Comparison of ENCODE assay signal across 13 cellular contexts in the genomic region with DNA sequence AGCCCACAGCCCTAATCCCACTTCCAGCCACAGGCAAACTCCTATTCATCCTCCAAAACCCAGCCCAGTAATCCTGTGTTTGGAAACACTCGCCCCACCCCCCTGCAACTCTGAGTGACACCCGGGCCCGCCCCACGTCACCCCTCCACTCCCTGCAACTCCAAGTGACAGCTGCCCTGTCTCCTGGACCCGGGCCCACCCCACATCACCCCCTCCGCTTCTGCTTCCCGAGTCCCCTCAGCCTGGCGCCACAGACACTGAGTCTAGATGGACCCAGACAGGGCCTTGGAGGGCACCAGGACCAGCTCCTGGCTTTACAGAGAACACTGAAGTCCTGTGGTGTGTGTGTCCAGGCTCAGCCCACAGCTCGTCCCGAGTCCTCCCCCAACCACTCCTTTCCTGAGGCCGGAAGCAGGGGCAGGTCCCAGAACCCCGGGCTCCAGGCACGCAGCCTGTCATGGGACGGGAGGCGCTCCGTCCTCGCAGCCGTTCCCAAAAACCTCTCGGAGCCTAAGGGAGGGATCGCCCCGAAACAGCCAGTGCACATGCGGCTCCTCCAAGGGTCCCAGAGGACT. TPM values are rescaled to one million over a fixed set of nuclear protein-coding genes. Genes with fewer than 3 reads are reported as not detected.
DNase-seq lines count a peak whose midpoint lies in the region; ATAC-seq, FAIRE-seq and TF ChIP-seq lines count a peak whose summit lies in the region.
"Had no signal": no experiment of that assay in that cellular context is flagged by ENCODE, and none has a peak within 500 bp of the region (broad histone marks: within the 10 kb centered on the region; RNA-seq: fewer than 3 reads in every experiment).

No MANE protein-coding gene starts in this region.

- WGBS in sigmoid colon, 2 donors = 46 to 86% methylated on average over 22 of the region's 22 CpGs

- H3K36me3 Mint-ChIP-seq in GM23338 (ENCODE audit: low read depth) = no peaks in the 10 kb centered on the region; the same call in 2 of the 3 replicates
- H3K36me3 Mint-ChIP-seq: activated CD8-positive, alpha-beta memory T cell treated with anti-CD3 and anti-CD28 coated beads, Interleukin-2, amount 10 ng/mL, durations not matched to agents 7 days and 5 days had no signal

- H3K4me3 Mint-ChIP-seq in GM23338 = no peak overlapping the region
- H3K4me3 Mint-ChIP-seq: activated CD8-positive, alpha-beta memory T cell treated with anti-CD3 and anti-CD28 coated beads, Interleukin-2, amount 10 ng/mL, durations not matched to agents 7 days and 5 days had no signal

- H3K27me3 Mint-ChIP-seq in GM23338 (ENCODE audit: insufficient read depth, low read depth, poor library complexity) = peaks cover 8% of the 10 kb centered on the region
- H3K27me3 Mint-ChIP-seq: activated CD8-positive, alpha-beta memory T cell treated with anti-CD3 and anti-CD28 coated beads, Interleukin-2, amount 10 ng/mL, durations not matched to agents 7 days and 5 days had no signal

- no peak for ATAC-seq in GM23338
- no peak for ATAC-seq in GM18861 (IDR thresholded peaks at IDR 0.05; ENCODE audit: unreplicated experiment)
- no peak for ATAC-seq in HG03378 (IDR thresholded peaks at IDR 0.05; ENCODE audit: unreplicated experiment)
- ATAC-seq in HG03280 (IDR thresholded peaks at IDR 0.05; ENCODE audit: unreplicated experiment) = no peak
- ATAC-seq: activated CD8-positive, alpha-beta memory T cell treated with anti-CD3 and anti-CD28 coated beads, Interleukin-2, amount 10 ng/mL, durations not matched to agents 7 days and 5 days had no signal

- H2AFZ ChIP-seq in GM23338 (no peak overlapping the region), keratinocyte (ENCODE audit: control insufficient read depth, low read length) (no peak overlapping the region)

- H3K9me1 ChIP-seq in keratinocyte (ENCODE audit: control insufficient read depth, extremely low read depth, insufficient read depth, low read length) = no peaks in the 10 kb centered on the region

- no peak for FAIRE-seq in keratinocyte (lab: Jason Lieb, UNC)
- FAIRE-seq: GM18507 had no signal

- TF ChIP-seq CTCF in GM23338 (conservative IDR thresholded peaks at IDR 0.05; ENCODE audit: low read depth in 2 of 2) (no peak), cardiac fibroblast (IDR thresholded peaks at IDR 0.05; ENCODE audit: low read depth, low read length) (no peak), keratinocyte (optimal IDR thresholded peaks at IDR 0.05 in 1 of 3, IDR thresholded peaks at IDR 0.05 in 1 of 3, conservative IDR thresholded peaks at IDR 0.05 in 1 of 3; ENCODE audit: extremely low read depth in 1 of 3, insufficient read depth in 2 of 3, low read length in 3 of 3) (no peak), sigmoid colon (IDR thresholded peaks at IDR 0.05) (no peak)

- H3K27ac ChIP-seq in GM23338 (ENCODE audit: low read depth) = no peak overlapping the region
- peak overlapping the region; percentile 36 for H3K27ac ChIP-seq in keratinocyte (ENCODE audit: control insufficient read depth, insufficient read depth, low read length)
- H3K27ac ChIP-seq in sigmoid colon = peak overlapping the region in 3 of 4 donors; percentile 14 to 44 (median 14)

- H3K36me3 ChIP-seq in GM23338 (ENCODE audit: insufficient read depth) = no peaks in the 10 kb centered on the region
- H3K36me3 ChIP-seq in keratinocyte (ENCODE audit: control insufficient read depth in 2 of 2, extremely low read depth in 1 of 2, insufficient read depth in 2 of 2, low read length in 2 of 2) = peaks cover 8 to 15% of the 10 kb centered on the region in 2 experiments
- H3K36me3 ChIP-seq in sigmoid colon = peaks cover 0 to 6% (median 0%) of the 10 kb centered on the region in 4 donors

- H3K9me3 Mint-ChIP-seq in GM23338 = no peaks in the 10 kb centered on the region

- dilution Hi-C loops in keratinocyte (cut with MboI; ENCODE audit: extremely low pct_ligation_motif_present, low sequenced_read_pairs) = no loop called here

- H3K9me3 ChIP-seq in keratinocyte (ENCODE audit: control insufficient read depth, low read depth, low read length) (no peaks in the 10 kb centered on the region), sigmoid colon (no peaks in the 10 kb centered on the region)

- TF ChIP-seq EP300 in sigmoid colon (IDR thresholded peaks at IDR 0.05) = no peak

- H3K4me2 ChIP-seq in GM23338 (no peak overlapping the region), keratinocyte (ENCODE audit: control insufficient read depth, extremely low read depth, insufficient read depth, low read depth, low read length) (peak overlapping the region; percentile 82)

- peaks cover 10% of the 10 kb centered on the region for H3F3A ChIP-seq in GM23338 (replicated peaks; ENCODE audit: low read depth)

- DNase-seq in GM23338 (ENCODE audit: low spot score) (no peak), cardiac fibroblast (ENCODE audit: low read depth in 2 of 2) (peak; percentile 50 to 60), keratinocyte (ENCODE audit: low read depth, low spot score) (no peak), sigmoid colon (no peak), putamen (ENCODE audit: low spot score) (no peak)
- DNase-seq: activated CD8-positive, alpha-beta memory T cell treated with anti-CD3 and anti-CD28 coated beads, Interleukin-2, amount 10 ng/mL, durations not matched to agents 7 days and 5 days; EL; NCI-H226 had no signal

- peak overlapping the region; percentile 58 for H3K9ac ChIP-seq in keratinocyte (ENCODE audit: control insufficient read depth, extremely low read depth, insufficient read depth, low read length)

- no peaks in the 10 kb centered on the region for H3K27me3 ChIP-seq in GM23338 (ENCODE audit: insufficient read depth)
- H3K27me3 ChIP-seq in keratinocyte (ENCODE audit: control insufficient read depth, extremely low read depth, insufficient read depth, low read length) = no peaks in the 10 kb centered on the region
- H3K27me3 ChIP-seq in sigmoid colon = no peaks in the 10 kb centered on the region

- no peak overlapping the region for H3K4me3 ChIP-seq in GM23338
- peak overlapping the region; percentile 6 to 43 for H3K4me3 ChIP-seq in cardiac fibroblast (replicated peaks in 1 of 2; ENCODE audit: low read depth in 2 of 2, low read length in 2 of 2)
- H3K4me3 ChIP-seq in keratinocyte (ENCODE audit: control insufficient read depth in 2 of 3, extremely low read depth in 1 of 3, insufficient read depth in 2 of 3, low read depth in 1 of 3, low read length in 3 of 3) = peak overlapping the region; percentile 6 to 46 (median 9)
- peak overlapping the region in 2 of 4 donors; percentile 3 to 14 for H3K4me3 ChIP-seq in sigmoid colon
- H3K4me3 ChIP-seq: skin epidermis had no signal

- intact Hi-C loops in sigmoid colon (cut with DNase I) = no loop called here

- H3K79me2 ChIP-seq in GM23338 (replicated peaks; ENCODE audit: insufficient read depth) (peaks cover 94% of the 10 kb centered on the region), keratinocyte (ENCODE audit: control insufficient read depth, insufficient read depth, low read length) (peaks cover 91% of the 10 kb centered on the region)

- peak overlapping the region; percentile 28; the same call in 1 of the 2 replicates for H3K27ac Mint-ChIP-seq in GM23338

- TF ChIP-seq POLR2A in sigmoid colon (IDR thresholded peaks at IDR 0.05) = no peak

- no peaks in the 10 kb centered on the region for H3K9me2 ChIP-seq in GM23338 (ENCODE audit: insufficient read depth)

- peaks cover 23% of the 10 kb centered on the region for H4K20me1 ChIP-seq in GM23338 (replicated peaks; ENCODE audit: insufficient read depth)
- H4K20me1 ChIP-seq in keratinocyte (ENCODE audit: control insufficient read depth, extremely low read depth, insufficient read depth, low read length) = peaks cover 38% of the 10 kb centered on the region

- peaks cover 9% of the 10 kb centered on the region for H3K4me1 Mint-ChIP-seq in GM23338

- H3K4me1 ChIP-seq in GM23338 (ENCODE audit: insufficient read depth) (no peaks in the 10 kb centered on the region; the same call in 1 of the 2 replicates), keratinocyte (ENCODE audit: control insufficient read depth, extremely low read depth, insufficient read depth, low read length) (peaks cover 47% of the 10 kb centered on the region), sigmoid colon (peaks cover 0 to 65% (median 58%) of the 10 kb centered on the region in 4 donors)

RNA-seq across cellular contexts. Expression of a gene that starts 7.7 kb away (rescaled TPM):
- 28.4 and 90.1 TPM in 2 replicates for total RNA-seq in GM23338 (2014; rRNA removed; shearing (Covaris generic))
- polyA plus RNA-seq in GM23338 (2016; fragmentation: Nextera tagmentation; extraction: Ambion mirVana) (20.2 and 23.5 TPM in 2 replicates), keratinocyte (6.1 to 18.6 TPM (median 9.1 TPM) in 3 replicates), sigmoid colon (10 to 100 TPM in 2 of 3 donors, 1 to 10 TPM in 1; 9.0 to 34.6 (median 11.1) TPM)
- polyA plus RNA-seq in keratinocyte (2011; ENCODE audit: low read depth) = 15.3 TPM
- 8.0 and 14.2 TPM in 2 replicates for polyA plus RNA-seq in keratinocyte (2011; cell fraction: cytosol; rRNA removed)
- polyA plus RNA-seq in keratinocyte (2011; cell fraction: nucleus; rRNA removed) = 41.7 and 47.8 TPM in 2 replicates
- polyA plus RNA-seq in keratinocyte (2012; ENCODE audit: low replicate concordance) = 19.8 and 25.0 TPM in 2 replicates
- 16.5 to 40.9 TPM (median 17.7 TPM) in 3 replicates for polyA minus RNA-seq in keratinocyte
- polyA minus RNA-seq in keratinocyte (2011; cell fraction: cytosol; rRNA and poly(A)+ RNA removed) = 27.4 TPM
- polyA minus RNA-seq in keratinocyte (2011; cell fraction: nucleus; rRNA and poly(A)+ RNA removed) = 12.9 and 19.1 TPM in 2 replicates
- total RNA-seq in sigmoid colon = 10 to 100 TPM in 2 of 4 donors, 1 to 10 TPM in 2; 8.6 to 61.8 (median 13.1) TPM

RNA-seq across cellular contexts. Expression of a gene that starts 22.8 kb away (rescaled TPM):
- total RNA-seq in GM23338 (2014; rRNA removed; shearing (Covaris generic)) = 20.2 and 22.0 TPM in 2 replicates
- polyA plus RNA-seq in GM23338 (2016; fragmentation: Nextera tagmentation; extraction: Ambion mirVana) (8.9 and 12.3 TPM in 2 replicates), keratinocyte (4.9 to 14.7 TPM (median 6.0 TPM) in 3 replicates), sigmoid colon (10 to 100 TPM in 2 of 3 donors, 1 to 10 TPM in 1; 8.4 to 20.5 (median 12.5) TPM)
- polyA plus RNA-seq in keratinocyte (2011; ENCODE audit: low read depth) = 2.6 TPM
- 4.7 and 19.3 TPM in 2 replicates for polyA plus RNA-seq in keratinocyte (2011; cell fraction: cytosol; rRNA removed)
- 7.7 and 17.7 TPM in 2 replicates for polyA plus RNA-seq in keratinocyte (2011; cell fraction: nucleus; rRNA removed)
- polyA plus RNA-seq in keratinocyte (2012; ENCODE audit: low replicate concordance) = 13.9 and 30.6 TPM in 2 replicates
- 1.9 to 11.4 TPM (median 2.2 TPM) in 3 replicates for polyA minus RNA-seq in keratinocyte
- 48.5 TPM for polyA minus RNA-seq in keratinocyte (2011; cell fraction: cytosol; rRNA and poly(A)+ RNA removed)
- 8.2 and 11.3 TPM in 2 replicates for polyA minus RNA-seq in keratinocyte (2011; cell fraction: nucleus; rRNA and poly(A)+ RNA removed)
- 10 to 100 TPM in 1 of 4 donors, 1 to 10 TPM in 3; 2.1 to 10.3 (median 4.4) TPM for total RNA-seq in sigmoid colon

RNA-seq across cellular contexts. Expression of a gene that starts 28.6 kb away (rescaled TPM):
- total RNA-seq in GM23338 (2014; rRNA removed; shearing (Covaris generic)) = 2.8 and 6.0 TPM in 2 replicates
- polyA plus RNA-seq in GM23338 (2016; fragmentation: Nextera tagmentation; extraction: Ambion mirVana) = 1.7 and 2.1 TPM in 2 replicates
- 0.98 to 2.8 TPM (median 1.2 TPM) in 3 replicates for polyA plus RNA-seq in keratinocyte
- polyA plus RNA-seq in keratinocyte (2011; ENCODE audit: low read depth) = 0.44 TPM
- 0.74 and 1.2 TPM in 2 replicates for polyA plus RNA-seq in keratinocyte (2011; cell fraction: cytosol; rRNA removed)
- 3.3 and 7.1 TPM in 2 replicates for polyA plus RNA-seq in keratinocyte (2011; cell fraction: nucleus; rRNA removed)
- 0.56 and 1.5 TPM in 2 replicates for polyA plus RNA-seq in keratinocyte (2012; ENCODE audit: low replicate concordance)
- 0.82 to 3.7 TPM (median 1.3 TPM) in 3 replicates for polyA minus RNA-seq in keratinocyte
- polyA minus RNA-seq in keratinocyte (2011; cell fraction: cytosol; rRNA and poly(A)+ RNA removed) = 2.5 TPM
- polyA minus RNA-seq in keratinocyte (2011; cell fraction: nucleus; rRNA and poly(A)+ RNA removed) = 1.5 and 1.9 TPM in 2 replicates
- 1 to 10 TPM in 1 of 4 donors, under 1 TPM in 3; under 0.01 to 3.9 (median 0.42) TPM for total RNA-seq in sigmoid colon
- under 1 TPM in 1 of 3 donors, not detected in 2; 0.96 TPM for polyA plus RNA-seq in sigmoid colon

RNA-seq across cellular contexts. Expression of a gene that starts 44.7 kb away (rescaled TPM):
- 68.8 and 99.9 TPM in 2 replicates for total RNA-seq in GM23338 (2014; rRNA removed; shearing (Covaris generic))
- 34.2 and 37.1 TPM in 2 replicates for polyA plus RNA-seq in GM23338 (2016; fragmentation: Nextera tagmentation; extraction: Ambion mirVana)
- 27.2 to 67.3 TPM (median 31.0 TPM) in 3 replicates for polyA plus RNA-seq in keratinocyte
- polyA plus RNA-seq in keratinocyte (2011; ENCODE audit: low read depth) = 9.2 TPM
- 20.8 and 62.5 TPM in 2 replicates for polyA plus RNA-seq in keratinocyte (2011; cell fraction: cytosol; rRNA removed)
- polyA plus RNA-seq in keratinocyte (2011; cell fraction: nucleus; rRNA removed) = 29.9 and 47.5 TPM in 2 replicates
- polyA plus RNA-seq in keratinocyte (2012; ENCODE audit: low replicate concordance) = 20.6 and 43.3 TPM in 2 replicates
- 13.2 to 23.4 TPM (median 20.6 TPM) in 3 replicates for polyA minus RNA-seq in keratinocyte
- polyA minus RNA-seq in keratinocyte (2011; cell fraction: cytosol; rRNA and poly(A)+ RNA removed) = 122 TPM
- polyA minus RNA-seq in keratinocyte (2011; cell fraction: nucleus; rRNA and poly(A)+ RNA removed) = 13.3 and 22.2 TPM in 2 replicates
- total RNA-seq in sigmoid colon = 10 to 100 TPM; 86.6 to 97.1 (median 92.7) TPM
- polyA plus RNA-seq in sigmoid colon = 10 to 100 TPM; 60.7 to 76.3 (median 69.4) TPM

Comparison
In these comparisons a context has a peak if more than half of its experiments do, and no peak if none do; other contexts are left out.
1. DNase-seq: peak in cardiac fibroblast (2 of 2); none in GM23338 (single experiment), keratinocyte (single experiment), sigmoid colon (single experiment) and putamen (single experiment).